In genomic region chr11:86508604-86509471, GRCh38 we compare ENCODE assay signal across 19 cellular contexts.
DNase-seq lines count a peak whose midpoint lies in the region; FAIRE-seq and TF ChIP-seq lines count a peak whose summit lies in the region.
"Had no signal": no experiment of that assay in that cellular context is flagged by ENCODE, and none has a peak within 500 bp of the region (broad histone marks: within the 10 kb centered on the region; RNA-seq: fewer than 3 reads in every experiment).

No MANE protein-coding gene starts in this region.

- 56% methylated on average over 6 of the region's 6 CpGs for WGBS in liver

- peaks cover 9 to 17% (median 13%) of the 10 kb centered on the region in 4 donors for H3K4me1 ChIP-seq in liver (ENCODE audit: control insufficient read depth in 4 of 4, insufficient read depth in 4 of 4, low read length in 3 of 4)
- H3K4me1 ChIP-seq: psoas muscle had no signal

- H3K4me1 Mint-ChIP-seq in activated naive CD4-positive, alpha-beta T cell treated with anti-CD3 and anti-CD28 coated beads, Interleukin-2, amount 10 ng/mL, durations not matched to agents 7 days and 5 days: peaks cover 3% of the 10 kb centered on the region
- H3K4me1 Mint-ChIP-seq: activated naive CD8-positive, alpha-beta T cell treated with anti-CD3 and anti-CD28 coated beads, Interleukin-2, amount 10 ng/mL, durations not matched to agents 7 days and 5 days had no signal

- no peaks in the 10 kb centered on the region for H3K27me3 ChIP-seq in liver (ENCODE audit: control insufficient read depth in 4 of 4, insufficient read depth in 4 of 4, low read length in 3 of 4)
- H3K27me3 ChIP-seq: heart left ventricle had no signal

- H3K27me3 Mint-ChIP-seq in activated naive CD4-positive, alpha-beta T cell treated with anti-CD3 and anti-CD28 coated beads, Interleukin-2, amount 10 ng/mL, durations not matched to agents 7 days and 5 days: no peaks in the 10 kb centered on the region
- H3K27me3 Mint-ChIP-seq: activated naive CD8-positive, alpha-beta T cell treated with anti-CD3 and anti-CD28 coated beads, Interleukin-2, amount 10 ng/mL, durations not matched to agents 7 days and 5 days had no signal

- peaks cover 0 to 2% (median 2%) of the 10 kb centered on the region in 4 donors for H3K9me3 ChIP-seq in liver (ENCODE audit: control insufficient read depth in 4 of 4, low read length in 3 of 4)
- H3K9me3 ChIP-seq: psoas muscle had no signal

- no peak overlapping the region for H3K4me3 Mint-ChIP-seq in activated naive CD4-positive, alpha-beta T cell treated with anti-CD3 and anti-CD28 coated beads, Interleukin-2, amount 10 ng/mL, durations not matched to agents 7 days and 5 days
- H3K4me3 Mint-ChIP-seq: activated naive CD8-positive, alpha-beta T cell treated with anti-CD3 and anti-CD28 coated beads, Interleukin-2, amount 10 ng/mL, durations not matched to agents 7 days and 5 days had no signal

- no peak overlapping the region for H3K27ac Mint-ChIP-seq in activated naive CD4-positive, alpha-beta T cell treated with anti-CD3 and anti-CD28 coated beads, Interleukin-2, amount 10 ng/mL, durations not matched to agents 7 days and 5 days
- H3K27ac Mint-ChIP-seq: activated naive CD8-positive, alpha-beta T cell treated with anti-CD3 and anti-CD28 coated beads, Interleukin-2, amount 10 ng/mL, durations not matched to agents 7 days and 5 days had no signal

- H3K9ac ChIP-seq in liver (ENCODE audit: low read depth in 1 of 2, low read length in 2 of 2): no peak overlapping the region

- no peaks in the 10 kb centered on the region for H3K36me3 Mint-ChIP-seq in activated naive CD4-positive, alpha-beta T cell treated with anti-CD3 and anti-CD28 coated beads, Interleukin-2, amount 10 ng/mL, durations not matched to agents 7 days and 5 days
- H3K36me3 Mint-ChIP-seq: activated naive CD8-positive, alpha-beta T cell treated with anti-CD3 and anti-CD28 coated beads, Interleukin-2, amount 10 ng/mL, durations not matched to agents 7 days and 5 days had no signal

- no peak for TF ChIP-seq CTCF in liver (IDR thresholded peaks at IDR 0.05; ENCODE audit: low read depth, low read length, missing input control)

- FAIRE-seq in HTR-8/SVneo (lab: Jason Lieb, UNC): peak; percentile 49
- FAIRE-seq: GM19239, kidney had no signal

- DNase-seq in A172 (ENCODE audit: low spot score): peak; percentile 42
- DNase-seq in HTR-8/SVneo (ENCODE audit: insufficient read length, low spot score): no peak
- DNase-seq in dermis blood vessel endothelial cell: peak; percentile 57
- DNase-seq in activated naive CD4-positive, alpha-beta T cell treated with anti-CD3 and anti-CD28 coated beads, Interleukin-2, amount 10 ng/mL, durations not matched to agents 7 days and 5 days: no peak
- DNase-seq in anterior cingulate cortex (lab: John Stamatoyannopoulos, UW): no peak
- DNase-seq in NCI-H524 (lab: John Stamatoyannopoulos, UW): no peak
- DNase-seq in NCI-H2196 treated with DMSO at 0.1 percent for 48 hours (lab: John Stamatoyannopoulos, UW; ENCODE audit: unreplicated experiment): no peak
- DNase-seq: activated CD4-positive, alpha-beta T cell treated with anti-CD3 and anti-CD28 coated beads for 48 hours; activated naive CD8-positive, alpha-beta T cell treated with anti-CD3 and anti-CD28 coated beads, Interleukin-2, amount 10 ng/mL, durations not matched to agents 7 days and 5 days; activated T-cell treated with anti-CD3 and anti-CD28 coated beads, Interleukin-2, amount 50 U/mL, for 1 hour; Caco-2; heart left ventricle; kidney; NCI-H2029 treated with DMSO at 0.1 percent for 48 hours; NCI-H774; psoas muscle; substantia nigra had no signal

- peak overlapping the region; percentile 78 to 89 for H3K27ac ChIP-seq in liver (ENCODE audit: low read depth in 1 of 2, low read length in 2 of 2)
- H3K27ac ChIP-seq: psoas muscle had no signal

- CTCF ChIA-PET in activated naive CD4-positive, alpha-beta T cell treated with anti-CD3 and anti-CD28 coated beads, Interleukin-2, amount 10 ng/mL, durations not matched to agents 7 days and 5 days (lab: Charles Lee): no interaction called here

- H3K36me3 ChIP-seq in liver (ENCODE audit: control insufficient read depth in 4 of 4, insufficient read depth in 3 of 4, low read depth in 1 of 4, low read length in 3 of 4): no peaks in the 10 kb centered on the region

- H3K9me3 Mint-ChIP-seq in activated naive CD4-positive, alpha-beta T cell treated with anti-CD3 and anti-CD28 coated beads, Interleukin-2, amount 10 ng/mL, durations not matched to agents 7 days and 5 days: no peaks in the 10 kb centered on the region
- H3K9me3 Mint-ChIP-seq: activated naive CD8-positive, alpha-beta T cell treated with anti-CD3 and anti-CD28 coated beads, Interleukin-2, amount 10 ng/mL, durations not matched to agents 7 days and 5 days had no signal

- no peak overlapping the region for H3K4me3 ChIP-seq in liver (ENCODE audit: low read depth in 1 of 3, low read length in 3 of 3)
- H3K4me3 ChIP-seq: heart left ventricle, psoas muscle had no signal

- peak; percentile 47 to 56 for TF ChIP-seq RAD21 in liver (IDR thresholded peaks at IDR 0.05)

TF ChIP-seq in liver, 16 proteins besides CTCF, POLR2A, EP300 and RAD21:
- TF ChIP-seq FOXA2 (IDR thresholded peaks at IDR 0.05) (peak; percentile 68), ZBTB33 (IDR thresholded peaks at IDR 0.05) (peak; percentile 82), HNF4A (conservative IDR thresholded peaks at IDR 0.05) (peak; percentile 99), FOXA1 (IDR thresholded peaks at IDR 0.05) (peak; percentile 57), ATF3 (IDR thresholded peaks at IDR 0.05) (peak; percentile 80), RXRA (IDR thresholded peaks at IDR 0.05) (peak; percentile 74 to 87), NR2F2 (IDR thresholded peaks at IDR 0.05) (peak; percentile 68), HNF4G (IDR thresholded peaks at IDR 0.05) (peak; percentile 98), GABPA (IDR thresholded peaks at IDR 0.05 in 1 of 2, conservative IDR thresholded peaks at IDR 0.05 in 1 of 2) (peak in 1 of 2 donors; percentile 40), EGR1 (IDR thresholded peaks at IDR 0.05; ENCODE audit: low read depth in 2 of 2) (peak in 1 of 2 donors; percentile 62), SP1 (IDR thresholded peaks at IDR 0.05) (peak; percentile 99), YY1 (IDR thresholded peaks at IDR 0.05) (peak; percentile 78), MAX (IDR thresholded peaks at IDR 0.05) (peak; percentile 91), TAF1 (conservative IDR thresholded peaks at IDR 0.05) (no peak), JUND (IDR thresholded peaks at IDR 0.05) (peak in 1 of 2 donors; percentile 98), REST (IDR thresholded peaks at IDR 0.05) (peak; percentile 79)

Comparison
In these comparisons a context has a peak if more than half of its experiments do, and no peak if none do; other contexts are left out.
1. DNase-seq: peak in A172 (single experiment) and dermis blood vessel endothelial cell (single experiment); none in HTR-8/SVneo (single experiment), activated naive CD4-positive, alpha-beta T cell treated with anti-CD3 and anti-CD28 coated beads, Interleukin-2, amount 10 ng/mL, durations not matched to agents 7 days and 5 days (single experiment), anterior cingulate cortex (0 of 58), NCI-H524 (0 of 2) and NCI-H2196 treated with DMSO at 0.1 percent for 48 hours (single experiment).